ENCODE assay signal across 29 cellular contexts in genomic region chr16:3485097-3485470, GRCh38. TPM values are rescaled to one million over a fixed set of nuclear protein-coding genes. Genes with fewer than 3 reads are reported as not detected.
"Had no signal": no experiment of that assay in that cellular context is flagged by ENCODE, and none has a peak within 500 bp of the region (broad histone marks: within the 10 kb centered on the region; RNA-seq: fewer than 3 reads in every experiment).

No MANE protein-coding gene starts in this region.

- H3K9me3 Mint-ChIP-seq: activated T-cell treated with anti-CD3 and anti-CD28 coated beads, Interleukin-2, amount 50 U/mL, for 24 hours; activated T-helper 1 cell treated with anti-CD3 and anti-CD28 coated beads, Interleukin-12 subunit alpha, Interleukin-12 subunit beta, Interleukin-2, Interleukin-4 antibody, amounts not matched to agents 30 ng/mL and 10 ng/mL and 1 ng/mL, durations not matched to agents 14 hours and 24 hours and 36 hours; brain; central memory CD8-positive, alpha-beta T cell; T-cell had no signal

- H3K27ac ChIP-seq: SJSA1, VCaP had no signal

- DNase-seq: activated CD4-positive, alpha-beta T cell treated with anti-CD3 and anti-CD28 coated beads for 48 hours; activated CD4-positive, alpha-beta T cell treated with anti-CD3 and anti-CD28 coated beads, Interleukin-2, amount 50 U/mL, for 48 hours; activated CD8-positive, alpha-beta memory T cell treated with anti-CD3 and anti-CD28 coated beads, Interleukin-2, amount 10 ng/mL, durations not matched to agents 7 days and 5 days; activated effector memory CD4-positive, alpha-beta T cell treated with Interleukin-2 at 50 U/mL for 16 hours; activated naive CD4-positive, alpha-beta T cell; activated T-cell treated with anti-CD3 and anti-CD28 coated beads, Interleukin-2, amount 50 U/mL, for 24 hours; Karpas-422; MM.1S; NCI-H1105; NCI-H1436; NCI-H1694 treated with DMSO at 0.1 percent for 48 hours; NCI-H2029 treated with DMSO at 0.1 percent for 48 hours; NCI-H510A treated with DMSO at 0.1 percent for 48 hours; NCI-H69; NK-92 treated with Interleukin-12 subunit alpha and Interleukin-12 subunit beta, amount 100 ng/mL, for 24 hours; OCI-M1; RPMI8226; SHP77; T-cell; T-helper 2 cell; T1000 had no signal

- ATAC-seq: activated CD4-positive, CD25-positive, alpha-beta regulatory T cell treated with anti-CD3 and anti-CD28 coated beads, Interleukin-2, amount 50 U/mL, for 24 hours; activated CD8-positive, alpha-beta memory T cell treated with anti-CD3 and anti-CD28 coated beads, Interleukin-2, amount 10 ng/mL, durations not matched to agents 7 days and 5 days; T-cell had no signal

- H3K27me3 Mint-ChIP-seq: activated CD8-positive, alpha-beta memory T cell treated with anti-CD3 and anti-CD28 coated beads, Interleukin-2, amount 10 ng/mL, durations not matched to agents 7 days and 5 days; activated naive CD8-positive, alpha-beta T cell; activated T-cell treated with anti-CD3 and anti-CD28 coated beads, Interleukin-2, amount 50 U/mL, for 24 hours; brain; central memory CD8-positive, alpha-beta T cell; T-cell had no signal

- H3K4me1 ChIP-seq: SJSA1 had no signal

- H3K27ac Mint-ChIP-seq: activated CD8-positive, alpha-beta memory T cell treated with anti-CD3 and anti-CD28 coated beads, Interleukin-2, amount 10 ng/mL, durations not matched to agents 7 days and 5 days; activated naive CD8-positive, alpha-beta T cell; activated T-cell treated with anti-CD3 and anti-CD28 coated beads, Interleukin-2, amount 50 U/mL, for 24 hours; activated T-helper 1 cell treated with anti-CD3 and anti-CD28 coated beads, Interleukin-12 subunit alpha, Interleukin-12 subunit beta, Interleukin-2, Interleukin-4 antibody, amounts not matched to agents 30 ng/mL and 10 ng/mL and 1 ng/mL, durations not matched to agents 14 hours and 24 hours and 36 hours; T-cell had no signal

- H3K27me3 ChIP-seq: SJSA1 had no signal

- H3K4me3 ChIP-seq: SJSA1 had no signal

- H3K4me3 Mint-ChIP-seq: activated CD8-positive, alpha-beta memory T cell treated with anti-CD3 and anti-CD28 coated beads, Interleukin-2, amount 10 ng/mL, durations not matched to agents 7 days and 5 days; activated naive CD8-positive, alpha-beta T cell; activated T-cell treated with anti-CD3 and anti-CD28 coated beads, Interleukin-2, amount 50 U/mL, for 24 hours; activated T-helper 1 cell treated with anti-CD3 and anti-CD28 coated beads, Interleukin-12 subunit alpha, Interleukin-12 subunit beta, Interleukin-2, Interleukin-4 antibody, amounts not matched to agents 30 ng/mL and 10 ng/mL and 1 ng/mL, durations not matched to agents 14 hours and 24 hours and 36 hours; brain; central memory CD8-positive, alpha-beta T cell; T-cell had no signal

- H3K9me3 ChIP-seq: SJSA1 had no signal

- H3K4me1 Mint-ChIP-seq: activated CD8-positive, alpha-beta memory T cell treated with anti-CD3 and anti-CD28 coated beads, Interleukin-2, amount 10 ng/mL, durations not matched to agents 7 days and 5 days; brain; central memory CD8-positive, alpha-beta T cell had no signal

RNA-seq across cellular contexts. Expression of gene C16orf90, which starts 10.2 kb away (rescaled TPM):
- total RNA-seq: activated CD8-positive, alpha-beta memory T cell treated with anti-CD3 and anti-CD28 coated beads, Interleukin-2, amount 10 ng/mL, durations not matched to agents 7 days and 5 days; activated T-helper 1 cell treated with anti-CD3 and anti-CD28 coated beads, Interleukin-12 subunit alpha, Interleukin-12 subunit beta, Interleukin-2, Interleukin-4 antibody, amounts not matched to agents 30 ng/mL and 10 ng/mL and 1 ng/mL, durations not matched to agents 14 hours and 24 hours and 36 hours; astrocyte; SJSA1; T-cell had no signal
